Comparison of ENCODE assay signal across 1 cellular context in genomic region chr12:49232940-49233841, GRCh38.
TF ChIP-seq lines count a peak whose summit lies in the region.

No MANE protein-coding gene starts in this region.

TF ChIP-seq in K562, 482 proteins besides CTCF, POLR2A, EP300 and RAD21 (continued from another document and continues in another):
- TF ChIP-seq RCOR1 (IDR thresholded peaks at IDR 0.05; ENCODE audit: borderline replicate concordance in 1 of 2, low read depth in 2 of 2, low read length in 2 of 2) (peak; percentile 94 to 97), DEAF1 (CRISPR knock-in tag; IDR thresholded peaks at IDR 0.05) (no peak), HDGF (IDR thresholded peaks at IDR 0.05) (no peak), MAZ (CRISPR knock-in tag; conservative IDR thresholded peaks at IDR 0.05 in 1 of 2, IDR thresholded peaks at IDR 0.05 in 1 of 2) (peak; percentile 41 to 66), YBX1 (IDR thresholded peaks at IDR 0.05) (no peak), THRAP3 (IDR thresholded peaks at IDR 0.05; ENCODE audit: borderline replicate concordance) (peak; percentile 15; the same call in 1 of the 2 replicates), XRCC3 (IDR thresholded peaks at IDR 0.05) (no peak), ZNF583 (CRISPR knock-in tag; IDR thresholded peaks at IDR 0.05) (no peak), RBBP5 (IDR thresholded peaks at IDR 0.05; ENCODE audit: borderline replicate concordance, insufficient read depth, low read length, poor library complexity, severe bottlenecking) (peak; percentile 44), RBFOX2 (IDR thresholded peaks at IDR 0.05; ENCODE audit: low read depth, low read length) (0 out of 2 replicates have a peak, but pooled peaks have one; percentile 49), ARNT (IDR thresholded peaks at IDR 0.05) (peak; percentile 87 to 96), CCAR2 (IDR thresholded peaks at IDR 0.05; ENCODE audit: low read depth, low read length) (no peak), ILF3 (IDR thresholded peaks at IDR 0.05; ENCODE audit: borderline replicate concordance) (no peak), USF1 (CRISPR knock-in tag; IDR thresholded peaks at IDR 0.05) (no peak), TEAD2 (tag; IDR thresholded peaks at IDR 0.05) (0 out of 2 replicates have a peak, but pooled peaks have one; percentile 34), PKNOX1 (IDR thresholded peaks at IDR 0.05) (peak; percentile 83), U2AF2 (optimal IDR thresholded peaks at IDR 0.05; ENCODE audit: low read depth, low read length) (no peak), SIRT6 (IDR thresholded peaks at IDR 0.05; ENCODE audit: low read depth, low read length) (no peak), MCM2 (IDR thresholded peaks at IDR 0.05; ENCODE audit: low read depth) (no peak), RUNX1 (IDR thresholded peaks at IDR 0.05; ENCODE audit: low read depth) (no peak), BMI1 (IDR thresholded peaks at IDR 0.05; ENCODE audit: low read length) (no peak), TBL1XR1 (IDR thresholded peaks at IDR 0.05; ENCODE audit: low read length in 2 of 2) (peak; percentile 90 to 92), RAD51 (IDR thresholded peaks at IDR 0.05; ENCODE audit: borderline replicate concordance, low read depth) (peak; percentile 54; the same call in 1 of the 2 replicates), MEF2D (tag; conservative IDR thresholded peaks at IDR 0.05; ENCODE audit: low read depth) (0 out of 2 replicates have a peak, but pooled peaks have one; percentile 32), NR2C1 (IDR thresholded peaks at IDR 0.05) (no peak), NR2C1 (tag; IDR thresholded peaks at IDR 0.05) (peak; percentile 61), HOXB6 (CRISPR knock-in tag; IDR thresholded peaks at IDR 0.05; ENCODE audit: borderline replicate concordance) (no peak), SPI1 (IDR thresholded peaks at IDR 0.05; ENCODE audit: borderline replicate concordance, low read depth, low read length) (no peak), FOXP1 (CRISPR knock-in tag; IDR thresholded peaks at IDR 0.05) (no peak), CLOCK (CRISPR knock-in tag; IDR thresholded peaks at IDR 0.05; ENCODE audit: borderline replicate concordance) (no peak), MTA1 (IDR thresholded peaks at IDR 0.05; ENCODE audit: borderline replicate concordance) (peak; percentile 66; the same call in 1 of the 2 replicates), GATAD2B (IDR thresholded peaks at IDR 0.05; ENCODE audit: borderline replicate concordance) (peak; percentile 81), ZNF41 (CRISPR knock-in tag; conservative IDR thresholded peaks at IDR 0.05) (no peak), HNRNPL (IDR thresholded peaks at IDR 0.05; ENCODE audit: low read depth, low read length) (no peak), MED1 (CRISPR knock-in tag; IDR thresholded peaks at IDR 0.05; ENCODE audit: borderline replicate concordance) (no peak), THRA (IDR thresholded peaks at IDR 0.05) (no peak), ZNF316 (IDR thresholded peaks at IDR 0.05) (no peak), CREB1 (IDR thresholded peaks at IDR 0.05) (peak; percentile 74), CREB1 (CRISPR knock-in tag; IDR thresholded peaks at IDR 0.05) (0 out of 2 replicates have a peak, but pooled peaks have one; percentile 32), ZBTB2 (IDR thresholded peaks at IDR 0.05) (peak; percentile 59; the same call in 1 of the 2 replicates), NFIC (IDR thresholded peaks at IDR 0.05) (peak; percentile 96), ELK3 (CRISPR knock-in tag; IDR thresholded peaks at IDR 0.05) (no peak), ILK (tag; IDR thresholded peaks at IDR 0.05; ENCODE audit: borderline replicate concordance, low read depth) (no peak), ZNF280B (CRISPR knock-in tag; IDR thresholded peaks at IDR 0.05) (no peak), CHD1 (IDR thresholded peaks at IDR 0.05; ENCODE audit: low read length) (no peak), MEIS2 (IDR thresholded peaks at IDR 0.05; ENCODE audit: partially characterized antibody) (peak; percentile 92), ZNF431 (CRISPR knock-in tag; IDR thresholded peaks at IDR 0.05) (no peak), NR2F6 (CRISPR knock-in tag; IDR thresholded peaks at IDR 0.05) (no peak), TARDBP (IDR thresholded peaks at IDR 0.05) (no peak; the same call in 1 of the 2 replicates), LEF1 (IDR thresholded peaks at IDR 0.05) (peak; percentile 82; the same call in 1 of the 2 replicates), ZNF124 (CRISPR knock-in tag; IDR thresholded peaks at IDR 0.05) (no peak), HDAC3 (IDR thresholded peaks at IDR 0.05; ENCODE audit: borderline replicate concordance, partially characterized antibody) (peak; percentile 95), ARID1B (IDR thresholded peaks at IDR 0.05) (peak; percentile 98), JUNB (CRISPR knock-in tag; conservative IDR thresholded peaks at IDR 0.05) (no peak), STAT6 (CRISPR knock-in tag; IDR thresholded peaks at IDR 0.05) (no peak), ZBTB5 (IDR thresholded peaks at IDR 0.05) (no peak), CHD2 (IDR thresholded peaks at IDR 0.05; ENCODE audit: low read depth, low read length) (no peak), NBN (IDR thresholded peaks at IDR 0.05; ENCODE audit: low read depth) (peak; percentile 94; the same call in 1 of the 2 replicates)
